Comparison of ENCODE assay signal across 21 cellular contexts in genomic region chr11:70209391-70209912, GRCh38. TPM values are rescaled to one million over a fixed set of nuclear protein-coding genes. Genes with fewer than 3 reads are reported as not detected.
A peak's percentile ranks its signal among the peaks of the same experiment; 100 is the strongest.
DNase-seq lines count a peak whose midpoint lies in the region; ATAC-seq and TF ChIP-seq lines count a peak whose summit lies in the region.
"Had no signal": no experiment of that assay in that cellular context is flagged by ENCODE, and none has a peak within 500 bp of the region (broad histone marks: within the 10 kb centered on the region; RNA-seq: fewer than 3 reads in every experiment).

No MANE protein-coding gene starts in this region.

- no peaks in the 10 kb centered on the region for H3K9me2 ChIP-seq in GM23338 (ENCODE audit: insufficient read depth)

- peak overlapping the region; percentile 60 for H3K27ac Mint-ChIP-seq in CD8-positive, alpha-beta T cell
- H3K27ac Mint-ChIP-seq in GM23338 (no peak overlapping the region; the same call in 1 of the 2 replicates), neural crest cell (ENCODE audit: unreplicated experiment) (no peak overlapping the region)
- H3K27ac Mint-ChIP-seq: memory B cell had no signal

- DNase-seq in CD8-positive, alpha-beta T cell: no peak
- DNase-seq in GM23338 (ENCODE audit: low spot score) (no peak), brain microvascular endothelial cell (no peak), neural crest cell (ENCODE audit: low read depth, low spot score) (no peak), thyroid gland (no peak)
- DNase-seq in activated CD4-positive, alpha-beta T cell treated with anti-CD3 and anti-CD28 coated beads, Interleukin-2, amount 50 U/mL, for 48 hours: no peak
- DNase-seq: activated CD4-positive, CD25-positive, alpha-beta regulatory T cell treated with anti-CD3 and anti-CD28 coated beads, Interleukin-2, amount 50 U/mL, for 72 hours; activated CD8-positive, alpha-beta memory T cell treated with anti-CD3 and anti-CD28 coated beads for 24 hours; activated naive CD4-positive, alpha-beta T cell; activated T-cell treated with anti-CD3 and anti-CD28 coated beads, Interleukin-2, amount 50 U/mL, for 4 hours; GDM1; heart left ventricle; KG1; NCI-H146; NCI-H2171 treated with DMSO at 0.1 percent for 48 hours; NCI-H524 treated with DMSO at 0.1 percent for 48 hours had no signal

- no peaks in the 10 kb centered on the region for H3K27me3 ChIP-seq in CD8-positive, alpha-beta T cell (ENCODE audit: insufficient read depth, low read length)
- no peaks in the 10 kb centered on the region for H3K27me3 ChIP-seq in GM23338 (ENCODE audit: insufficient read depth)
- H3K27me3 ChIP-seq in brain microvascular endothelial cell (replicated peaks): no peaks in the 10 kb centered on the region
- no peaks in the 10 kb centered on the region for H3K27me3 ChIP-seq in thyroid gland
- H3K27me3 ChIP-seq: heart left ventricle, pancreas had no signal

- intact Hi-C loops in CD8-positive, alpha-beta T cell (cut with DNase I, micrococcal nuclease): loop anchor here in 1 of 2 experiments (10.0 kb wide), 1 partner anchor 1155 kb away; no protein-coding TSS in a partner anchor
- intact Hi-C loops in thyroid gland (cut with DNase I): loop anchor here (10.0 kb wide), 1 partner anchor 55 kb away; no protein-coding TSS in a partner anchor

- ATAC-seq in CD8-positive, alpha-beta T cell: no peak
- ATAC-seq in GM23338 (no peak), GM18858 (IDR thresholded peaks at IDR 0.05; ENCODE audit: unreplicated experiment) (no peak), GM19397 (IDR thresholded peaks at IDR 0.05; ENCODE audit: unreplicated experiment) (no peak)
- ATAC-seq: activated T-cell treated with anti-CD3 and anti-CD28 coated beads, Interleukin-2, amount 50 U/mL, for 4 hours had no signal

- POLR2A ChIA-PET in CD8-positive, alpha-beta T cell (lab: Charles Lee): no interaction called here

- no peaks in the 10 kb centered on the region for H3K9me3 ChIP-seq in CD8-positive, alpha-beta T cell (ENCODE audit: low read length)
- no peaks in the 10 kb centered on the region for H3K9me3 ChIP-seq in thyroid gland
- H3K9me3 ChIP-seq: heart left ventricle, pancreas had no signal

- no peaks in the 10 kb centered on the region for H3K9me3 Mint-ChIP-seq in CD8-positive, alpha-beta T cell
- H3K9me3 Mint-ChIP-seq in GM23338 (no peaks in the 10 kb centered on the region), neural crest cell (no peaks in the 10 kb centered on the region)
- H3K9me3 Mint-ChIP-seq: activated T-cell treated with anti-CD3 and anti-CD28 coated beads, Interleukin-2, amount 50 U/mL, for 4 hours; memory B cell; type B pancreatic cell had no signal

- 92 to 95% methylated on average over 6 of the region's 6 CpGs for WGBS in thyroid gland, 2 donors

- no peak for TF ChIP-seq CTCF in CD8-positive, alpha-beta T cell (IDR thresholded peaks at IDR 0.05)
- TF ChIP-seq CTCF in GM23338 (conservative IDR thresholded peaks at IDR 0.05; ENCODE audit: low read depth in 2 of 2) (no peak), brain microvascular endothelial cell (IDR thresholded peaks at IDR 0.05; ENCODE audit: low read depth, low read length, missing control alignments) (no peak), neural crest cell (conservative IDR thresholded peaks at IDR 0.05) (no peak), thyroid gland (IDR thresholded peaks at IDR 0.05) (no peak)

- CTCF ChIA-PET in CD8-positive, alpha-beta T cell (lab: Charles Lee): no interaction called here

- H4K20me1 ChIP-seq in GM23338 (replicated peaks; ENCODE audit: insufficient read depth): peaks cover 30% of the 10 kb centered on the region

- no peak overlapping the region for H2AFZ ChIP-seq in GM23338

- H3K4me3 ChIP-seq in CD8-positive, alpha-beta T cell (ENCODE audit: low read depth, low read length): no peak overlapping the region
- H3K4me3 ChIP-seq in GM23338 (no peak overlapping the region), brain microvascular endothelial cell (ENCODE audit: low read depth, low read length) (no peak overlapping the region), thyroid gland (replicated peaks in 1 of 3) (no peak overlapping the region)
- H3K4me3 ChIP-seq: heart left ventricle, pancreas had no signal

- peaks cover 10% of the 10 kb centered on the region; the same call in 1 of the 2 replicates for H3F3A ChIP-seq in GM23338 (replicated peaks; ENCODE audit: low read depth)

- peaks cover 52% of the 10 kb centered on the region for H3K4me1 Mint-ChIP-seq in CD8-positive, alpha-beta T cell (ENCODE audit: low read depth)
- H3K4me1 Mint-ChIP-seq in GM23338 (peaks cover 50% of the 10 kb centered on the region), neural crest cell (peaks cover 20% of the 10 kb centered on the region)

- H3K79me2 ChIP-seq in GM23338 (replicated peaks; ENCODE audit: insufficient read depth): peaks cover 30% of the 10 kb centered on the region

- H3K27me3 Mint-ChIP-seq in CD8-positive, alpha-beta T cell (ENCODE audit: low read depth): no peaks in the 10 kb centered on the region
- H3K27me3 Mint-ChIP-seq in GM23338 (ENCODE audit: insufficient read depth, low read depth, poor library complexity): peaks cover 11% of the 10 kb centered on the region
- H3K27me3 Mint-ChIP-seq in neural crest cell (ENCODE audit: low read depth): no peaks in the 10 kb centered on the region
- H3K27me3 Mint-ChIP-seq: memory B cell, type B pancreatic cell had no signal

- in situ Hi-C loops in brain microvascular endothelial cell (cut with HindIII; ENCODE audit: low pct_ligation_motif_present, low sequenced_read_pairs): no loop called here

- H3K36me3 ChIP-seq in CD8-positive, alpha-beta T cell (ENCODE audit: insufficient read depth, low read length): peaks cover 10% of the 10 kb centered on the region
- H3K36me3 ChIP-seq in GM23338 (ENCODE audit: insufficient read depth) (peaks cover 4% of the 10 kb centered on the region; the same call in 1 of the 2 replicates), brain microvascular endothelial cell (replicated peaks) (peaks cover 30% of the 10 kb centered on the region), thyroid gland (peaks cover 19 to 29% of the 10 kb centered on the region in 2 donors)

- H3K36me3 Mint-ChIP-seq in CD8-positive, alpha-beta T cell: peaks cover 56% of the 10 kb centered on the region
- H3K36me3 Mint-ChIP-seq in GM23338 (ENCODE audit: low read depth): peaks cover 52% of the 10 kb centered on the region
- peaks cover 10% of the 10 kb centered on the region for H3K36me3 Mint-ChIP-seq in neural crest cell (ENCODE audit: low read depth)

- no peak for TF ChIP-seq POLR2A in thyroid gland (IDR thresholded peaks at IDR 0.05)

- no peak overlapping the region for H3K27ac ChIP-seq in CD8-positive, alpha-beta T cell (ENCODE audit: low read depth, low read length)
- H3K27ac ChIP-seq in GM23338 (ENCODE audit: low read depth): peak overlapping the region; percentile 70
- H3K27ac ChIP-seq in brain microvascular endothelial cell: peak overlapping the region; percentile 91
- H3K27ac ChIP-seq in thyroid gland: no peak overlapping the region
- H3K27ac ChIP-seq: heart left ventricle, pancreas had no signal

- H3K4me1 ChIP-seq in CD8-positive, alpha-beta T cell (ENCODE audit: insufficient read depth, low read length): peaks cover 19% of the 10 kb centered on the region
- H3K4me1 ChIP-seq in GM23338 (ENCODE audit: insufficient read depth) (peaks cover 41% of the 10 kb centered on the region), thyroid gland (peaks cover 7 to 12% of the 10 kb centered on the region in 2 donors)

- H3K4me3 Mint-ChIP-seq in CD8-positive, alpha-beta T cell: no peak overlapping the region
- H3K4me3 Mint-ChIP-seq in GM23338 (no peak overlapping the region), neural crest cell (peak overlapping the region; percentile 49)
- H3K4me3 Mint-ChIP-seq: activated T-cell treated with anti-CD3 and anti-CD28 coated beads, Interleukin-2, amount 50 U/mL, for 4 hours; memory B cell; type B pancreatic cell had no signal

- H3K4me2 ChIP-seq in GM23338: no peak overlapping the region

TF ChIP-seq in GM23338, 12 proteins besides CTCF, POLR2A, EP300 and RAD21 (continues in another document):
- TF ChIP-seq NANOG (IDR thresholded peaks at IDR 0.05; ENCODE audit: borderline replicate concordance) (no peak), STAT1 (IDR thresholded peaks at IDR 0.05; ENCODE audit: unreplicated experiment) (no peak), CREB1 (CRISPR knock-in tag; IDR thresholded peaks at IDR 0.05; ENCODE audit: low read depth) (no peak), ETS1 (IDR thresholded peaks at IDR 0.05) (no peak), ZNF331 (CRISPR knock-in tag; IDR thresholded peaks at IDR 0.05; ENCODE audit: low read depth) (no peak), ZNF114 (CRISPR knock-in tag; IDR thresholded peaks at IDR 0.05) (no peak)

RNA-seq across cellular contexts. Expression of gene FADD, which starts 6.4 kb away (rescaled TPM):
- total RNA-seq in CD8-positive, alpha-beta T cell: 10 to 100 TPM; 10.5 to 11.0 TPM
- 50.6 and 65.8 TPM in 2 replicates for total RNA-seq in GM23338 (2014; rRNA removed; shearing (Covaris generic))
- 19.6 and 19.7 TPM in 2 replicates for polyA plus RNA-seq in GM23338 (2016; fragmentation: Nextera tagmentation; extraction: Ambion mirVana)
- 29.2 and 30.4 TPM in 2 replicates for total RNA-seq in neural crest cell
- 10 to 100 TPM; 18.1 to 32.6 (median 21.1) TPM for total RNA-seq in thyroid gland

Comparison
In these comparisons a context has a peak if more than half of its experiments do, and no peak if none do; other contexts are left out.
1. H3K27ac ChIP-seq: peak in GM23338 (single experiment) and brain microvascular endothelial cell (single experiment); none in CD8-positive, alpha-beta T cell (single experiment) and thyroid gland (0 of 3).